Comparison of ENCODE assay signal across 8 cellular contexts in genomic region chr10:22988581-22989360, GRCh38.
DNase-seq lines count a peak whose midpoint lies in the region; ATAC-seq and TF ChIP-seq lines count a peak whose summit lies in the region.

No MANE protein-coding gene starts in this region.

- ATAC-seq in activated B cell treated with CpG ODN at 0.5 μM for 24 hours (ENCODE audit: low read depth): peak; percentile 70

- intact Hi-C loops in activated B cell treated with CpG ODN at 0.5 μM for 24 hours (cut with micrococcal nuclease): loop anchor here (1.0 to 10.0 kb wide), 10 partner anchors 80 to 1493 kb away; partner anchors contain the start of genes COMMD3 and SPAG6

- POLR2A ChIA-PET in HEK293T (lab: Yijun Ruan, JAX): no interaction called here
- POLR2A ChIA-PET in activated B cell treated with CpG ODN at 0.5 μM for 24 hours (lab: Charles Lee): interaction anchor here (1.1 to 1.3 kb wide), 2 partner anchors 552 to 664 kb away, joined by 3 read pairs; no protein-coding TSS in a partner anchor

- DNase-seq in D341Med (ENCODE audit: low spot score) (peak; percentile 48), HEK293T (ENCODE audit: extremely low spot score) (peak; percentile 49), NCI-H2171 (lab: John Stamatoyannopoulos, UW) (peak; percentile 49), activated B cell treated with CpG ODN at 0.5 μM for 24 hours (peak; percentile 28), caudate nucleus (lab: John Stamatoyannopoulos, UW) (peak in 39 of 61 donors; percentile 5 to 76 (median 23)), kidney tubule cell (ENCODE audit: low spot score) (peak; percentile 66), COR-L47 (lab: John Stamatoyannopoulos, UW) (no peak)
- peak; percentile 64 to 78 for DNase-seq in stimulated activated CD4-positive, alpha-beta T cell treated with anti-CD3 and anti-CD28 coated beads, Interleukin-2, amount 100 ng/mL, for 24 hours

- H3K27ac ChIP-seq in caudate nucleus (ENCODE audit: low read depth, low read length): peak overlapping the region; percentile 34

- no peaks in the 10 kb centered on the region for H3K9me3 Mint-ChIP-seq in activated B cell treated with CpG ODN at 0.5 μM for 24 hours

- TF ChIP-seq CTCF in activated B cell treated with CpG ODN at 0.5 μM for 24 hours (IDR thresholded peaks at IDR 0.05): peak; percentile 37

- H3K27ac Mint-ChIP-seq in activated B cell treated with CpG ODN at 0.5 μM for 24 hours: peak overlapping the region; percentile 10

- H3K4me1 Mint-ChIP-seq in activated B cell treated with CpG ODN at 0.5 μM for 24 hours: peaks cover 8% of the 10 kb centered on the region

- H3K27me3 Mint-ChIP-seq in activated B cell treated with CpG ODN at 0.5 μM for 24 hours: peaks cover 11% of the 10 kb centered on the region

- CTCF ChIA-PET in HEK293T (lab: Yijun Ruan, JAX): interaction anchor here (0.6 to 1.5 kb wide), 13 partner anchors 14 to 995 kb away, joined by 3 to 5 read pairs (median 3); no protein-coding TSS in a partner anchor
- CTCF ChIA-PET in activated B cell treated with CpG ODN at 0.5 μM for 24 hours (lab: Charles Lee): interaction anchor here (0.6 to 7.8 kb wide), 30 partner anchors 9 to 1470 kb away, joined by 3 to 75 read pairs (median 5); partner anchors contain the start of genes COMMD3, DNAJC1 and SPAG6

- H3K4me3 Mint-ChIP-seq in activated B cell treated with CpG ODN at 0.5 μM for 24 hours: no peak overlapping the region

- no peaks in the 10 kb centered on the region for H3K36me3 Mint-ChIP-seq in activated B cell treated with CpG ODN at 0.5 μM for 24 hours (ENCODE audit: low read depth)

TF ChIP-seq in HEK293T, 16 proteins besides CTCF, POLR2A, EP300 and RAD21:
- TF ChIP-seq CTBP1 (IDR thresholded peaks at IDR 0.05; ENCODE audit: borderline replicate concordance): no peak
